Comparison of ENCODE assay signal across 4 cellular contexts in the genomic region with DNA sequence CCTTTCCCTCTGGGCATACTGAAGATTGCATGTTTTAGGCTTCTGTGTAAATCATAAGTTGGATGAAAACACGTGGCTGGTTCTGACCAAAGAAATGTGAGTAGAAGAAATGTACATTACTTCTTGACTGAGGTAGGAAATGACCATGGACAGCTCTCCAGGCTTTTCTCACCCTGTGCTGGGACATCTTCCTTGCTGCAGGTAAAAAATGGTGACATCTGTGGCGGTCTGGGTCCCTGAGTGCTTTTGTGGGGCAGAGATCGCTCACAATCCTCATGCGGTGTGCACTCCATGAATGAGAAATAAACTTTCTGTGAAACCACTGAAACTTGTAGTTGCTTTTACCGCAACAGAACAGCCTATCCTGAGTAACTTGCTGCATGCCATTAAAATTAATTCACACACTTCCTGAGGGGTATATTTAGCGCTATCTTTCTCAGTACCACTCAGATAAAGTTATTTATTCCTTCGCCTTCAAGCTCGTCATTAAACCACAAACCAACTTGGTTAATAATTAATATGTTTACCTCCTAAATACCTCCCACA.
TF ChIP-seq lines count a peak whose summit lies in the region.

No MANE protein-coding gene starts in this region.

TF ChIP-seq in SK-N-SH, 30 proteins besides CTCF, POLR2A, EP300 and RAD21 (continued from another document):
- TF ChIP-seq, protein P1, sequence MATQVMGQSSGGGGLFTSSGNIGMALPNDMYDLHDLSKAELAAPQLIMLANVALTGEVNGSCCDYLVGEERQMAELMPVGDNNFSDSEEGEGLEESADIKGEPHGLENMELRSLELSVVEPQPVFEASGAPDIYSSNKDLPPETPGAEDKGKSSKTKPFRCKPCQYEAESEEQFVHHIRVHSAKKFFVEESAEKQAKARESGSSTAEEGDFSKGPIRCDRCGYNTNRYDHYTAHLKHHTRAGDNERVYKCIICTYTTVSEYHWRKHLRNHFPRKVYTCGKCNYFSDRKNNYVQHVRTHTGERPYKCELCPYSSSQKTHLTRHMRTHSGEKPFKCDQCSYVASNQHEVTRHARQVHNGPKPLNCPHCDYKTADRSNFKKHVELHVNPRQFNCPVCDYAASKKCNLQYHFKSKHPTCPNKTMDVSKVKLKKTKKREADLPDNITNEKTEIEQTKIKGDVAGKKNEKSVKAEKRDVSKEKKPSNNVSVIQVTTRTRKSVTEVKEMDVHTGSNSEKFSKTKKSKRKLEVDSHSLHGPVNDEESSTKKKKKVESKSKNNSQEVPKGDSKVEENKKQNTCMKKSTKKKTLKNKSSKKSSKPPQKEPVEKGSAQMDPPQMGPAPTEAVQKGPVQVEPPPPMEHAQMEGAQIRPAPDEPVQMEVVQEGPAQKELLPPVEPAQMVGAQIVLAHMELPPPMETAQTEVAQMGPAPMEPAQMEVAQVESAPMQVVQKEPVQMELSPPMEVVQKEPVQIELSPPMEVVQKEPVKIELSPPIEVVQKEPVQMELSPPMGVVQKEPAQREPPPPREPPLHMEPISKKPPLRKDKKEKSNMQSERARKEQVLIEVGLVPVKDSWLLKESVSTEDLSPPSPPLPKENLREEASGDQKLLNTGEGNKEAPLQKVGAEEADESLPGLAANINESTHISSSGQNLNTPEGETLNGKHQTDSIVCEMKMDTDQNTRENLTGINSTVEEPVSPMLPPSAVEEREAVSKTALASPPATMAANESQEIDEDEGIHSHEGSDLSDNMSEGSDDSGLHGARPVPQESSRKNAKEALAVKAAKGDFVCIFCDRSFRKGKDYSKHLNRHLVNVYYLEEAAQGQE (IDR thresholded peaks at IDR 0.05; ENCODE audit: low read depth, low read length): peak; percentile 83; the same call in 1 of the 2 replicates

TF ChIP-seq in SK-N-SH treated with all-trans-retinoic acid at 6 μM for 48 hours, 23 proteins besides CTCF, POLR2A, EP300 and RAD21 (continued from another document and continues in another):
- TF ChIP-seq, protein P2, sequence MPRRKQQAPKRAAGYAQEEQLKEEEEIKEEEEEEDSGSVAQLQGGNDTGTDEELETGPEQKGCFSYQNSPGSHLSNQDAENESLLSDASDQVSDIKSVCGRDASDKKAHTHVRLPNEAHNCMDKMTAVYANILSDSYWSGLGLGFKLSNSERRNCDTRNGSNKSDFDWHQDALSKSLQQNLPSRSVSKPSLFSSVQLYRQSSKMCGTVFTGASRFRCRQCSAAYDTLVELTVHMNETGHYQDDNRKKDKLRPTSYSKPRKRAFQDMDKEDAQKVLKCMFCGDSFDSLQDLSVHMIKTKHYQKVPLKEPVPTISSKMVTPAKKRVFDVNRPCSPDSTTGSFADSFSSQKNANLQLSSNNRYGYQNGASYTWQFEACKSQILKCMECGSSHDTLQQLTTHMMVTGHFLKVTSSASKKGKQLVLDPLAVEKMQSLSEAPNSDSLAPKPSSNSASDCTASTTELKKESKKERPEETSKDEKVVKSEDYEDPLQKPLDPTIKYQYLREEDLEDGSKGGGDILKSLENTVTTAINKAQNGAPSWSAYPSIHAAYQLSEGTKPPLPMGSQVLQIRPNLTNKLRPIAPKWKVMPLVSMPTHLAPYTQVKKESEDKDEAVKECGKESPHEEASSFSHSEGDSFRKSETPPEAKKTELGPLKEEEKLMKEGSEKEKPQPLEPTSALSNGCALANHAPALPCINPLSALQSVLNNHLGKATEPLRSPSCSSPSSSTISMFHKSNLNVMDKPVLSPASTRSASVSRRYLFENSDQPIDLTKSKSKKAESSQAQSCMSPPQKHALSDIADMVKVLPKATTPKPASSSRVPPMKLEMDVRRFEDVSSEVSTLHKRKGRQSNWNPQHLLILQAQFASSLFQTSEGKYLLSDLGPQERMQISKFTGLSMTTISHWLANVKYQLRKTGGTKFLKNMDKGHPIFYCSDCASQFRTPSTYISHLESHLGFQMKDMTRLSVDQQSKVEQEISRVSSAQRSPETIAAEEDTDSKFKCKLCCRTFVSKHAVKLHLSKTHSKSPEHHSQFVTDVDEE (CRISPR knock-in tag; IDR thresholded peaks at IDR 0.05): no peak
- TF ChIP-seq TCF4 (CRISPR knock-in tag; IDR thresholded peaks at IDR 0.05; ENCODE audit: borderline replicate concordance) (no peak), ZFP3 (CRISPR knock-in tag; IDR thresholded peaks at IDR 0.05) (no peak), TOX (CRISPR knock-in tag; IDR thresholded peaks at IDR 0.05; ENCODE audit: borderline replicate concordance) (no peak), ZNF565 (CRISPR knock-in tag; conservative IDR thresholded peaks at IDR 0.05; ENCODE audit: low read depth) (no peak), ARNTL (CRISPR knock-in tag; IDR thresholded peaks at IDR 0.05; ENCODE audit: borderline replicate concordance, low read depth) (no peak)
- TF ChIP-seq, protein P3, sequence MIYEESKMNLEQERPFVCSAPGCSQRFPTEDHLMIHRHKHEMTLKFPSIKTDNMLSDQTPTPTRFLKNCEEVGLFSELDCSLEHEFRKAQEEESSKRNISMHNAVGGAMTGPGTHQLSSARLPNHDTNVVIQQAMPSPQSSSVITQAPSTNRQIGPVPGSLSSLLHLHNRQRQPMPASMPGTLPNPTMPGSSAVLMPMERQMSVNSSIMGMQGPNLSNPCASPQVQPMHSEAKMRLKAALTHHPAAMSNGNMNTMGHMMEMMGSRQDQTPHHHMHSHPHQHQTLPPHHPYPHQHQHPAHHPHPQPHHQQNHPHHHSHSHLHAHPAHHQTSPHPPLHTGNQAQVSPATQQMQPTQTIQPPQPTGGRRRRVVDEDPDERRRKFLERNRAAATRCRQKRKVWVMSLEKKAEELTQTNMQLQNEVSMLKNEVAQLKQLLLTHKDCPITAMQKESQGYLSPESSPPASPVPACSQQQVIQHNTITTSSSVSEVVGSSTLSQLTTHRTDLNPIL (CRISPR knock-in tag; IDR thresholded peaks at IDR 0.05; ENCODE audit: low read depth): no peak

TF ChIP-seq in PFSK-1, 5 proteins besides CTCF, POLR2A, EP300 and RAD21 (continued from another document):
- TF ChIP-seq POLR2AphosphoS5 (IDR thresholded peaks at IDR 0.05; ENCODE audit: low read depth, low read length): no peak

TF ChIP-seq in HEK293T, 16 proteins besides CTCF, POLR2A, EP300 and RAD21 (continued from another document):
- TF ChIP-seq, protein P4, sequence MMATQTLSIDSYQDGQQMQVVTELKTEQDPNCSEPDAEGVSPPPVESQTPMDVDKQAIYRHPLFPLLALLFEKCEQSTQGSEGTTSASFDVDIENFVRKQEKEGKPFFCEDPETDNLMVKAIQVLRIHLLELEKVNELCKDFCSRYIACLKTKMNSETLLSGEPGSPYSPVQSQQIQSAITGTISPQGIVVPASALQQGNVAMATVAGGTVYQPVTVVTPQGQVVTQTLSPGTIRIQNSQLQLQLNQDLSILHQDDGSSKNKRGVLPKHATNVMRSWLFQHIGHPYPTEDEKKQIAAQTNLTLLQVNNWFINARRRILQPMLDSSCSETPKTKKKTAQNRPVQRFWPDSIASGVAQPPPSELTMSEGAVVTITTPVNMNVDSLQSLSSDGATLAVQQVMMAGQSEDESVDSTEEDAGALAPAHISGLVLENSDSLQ (IDR thresholded peaks at IDR 0.05): no peak
- TF ChIP-seq SUZ12 (IDR thresholded peaks at IDR 0.05): no peak
